1 cellular context compared by ENCODE assay signal in the genomic region with DNA sequence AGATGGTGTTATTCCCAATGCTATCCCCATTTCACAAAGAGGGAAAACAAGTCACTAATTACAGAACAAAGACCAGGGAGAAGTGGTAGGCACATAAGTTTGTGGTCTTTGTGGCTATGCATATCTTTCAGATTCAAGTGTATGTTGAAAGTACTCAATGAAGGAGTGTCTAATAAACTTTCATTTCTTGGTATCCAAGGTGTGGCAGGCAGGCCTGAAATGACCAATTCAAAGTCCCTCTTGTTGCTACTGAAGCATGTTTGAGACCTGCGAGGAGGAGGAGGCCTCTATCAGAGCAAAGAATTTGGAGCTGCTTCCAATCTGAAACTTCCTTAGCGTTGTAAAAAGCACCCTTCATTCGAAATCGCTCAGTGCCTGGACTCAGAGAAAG.
TF ChIP-seq lines count a peak whose summit lies in the region.

No MANE protein-coding gene starts in this region.

TF ChIP-seq in GM23338, 12 proteins besides CTCF, POLR2A, EP300 and RAD21 (continued from another document):
- TF ChIP-seq, protein P1, sequence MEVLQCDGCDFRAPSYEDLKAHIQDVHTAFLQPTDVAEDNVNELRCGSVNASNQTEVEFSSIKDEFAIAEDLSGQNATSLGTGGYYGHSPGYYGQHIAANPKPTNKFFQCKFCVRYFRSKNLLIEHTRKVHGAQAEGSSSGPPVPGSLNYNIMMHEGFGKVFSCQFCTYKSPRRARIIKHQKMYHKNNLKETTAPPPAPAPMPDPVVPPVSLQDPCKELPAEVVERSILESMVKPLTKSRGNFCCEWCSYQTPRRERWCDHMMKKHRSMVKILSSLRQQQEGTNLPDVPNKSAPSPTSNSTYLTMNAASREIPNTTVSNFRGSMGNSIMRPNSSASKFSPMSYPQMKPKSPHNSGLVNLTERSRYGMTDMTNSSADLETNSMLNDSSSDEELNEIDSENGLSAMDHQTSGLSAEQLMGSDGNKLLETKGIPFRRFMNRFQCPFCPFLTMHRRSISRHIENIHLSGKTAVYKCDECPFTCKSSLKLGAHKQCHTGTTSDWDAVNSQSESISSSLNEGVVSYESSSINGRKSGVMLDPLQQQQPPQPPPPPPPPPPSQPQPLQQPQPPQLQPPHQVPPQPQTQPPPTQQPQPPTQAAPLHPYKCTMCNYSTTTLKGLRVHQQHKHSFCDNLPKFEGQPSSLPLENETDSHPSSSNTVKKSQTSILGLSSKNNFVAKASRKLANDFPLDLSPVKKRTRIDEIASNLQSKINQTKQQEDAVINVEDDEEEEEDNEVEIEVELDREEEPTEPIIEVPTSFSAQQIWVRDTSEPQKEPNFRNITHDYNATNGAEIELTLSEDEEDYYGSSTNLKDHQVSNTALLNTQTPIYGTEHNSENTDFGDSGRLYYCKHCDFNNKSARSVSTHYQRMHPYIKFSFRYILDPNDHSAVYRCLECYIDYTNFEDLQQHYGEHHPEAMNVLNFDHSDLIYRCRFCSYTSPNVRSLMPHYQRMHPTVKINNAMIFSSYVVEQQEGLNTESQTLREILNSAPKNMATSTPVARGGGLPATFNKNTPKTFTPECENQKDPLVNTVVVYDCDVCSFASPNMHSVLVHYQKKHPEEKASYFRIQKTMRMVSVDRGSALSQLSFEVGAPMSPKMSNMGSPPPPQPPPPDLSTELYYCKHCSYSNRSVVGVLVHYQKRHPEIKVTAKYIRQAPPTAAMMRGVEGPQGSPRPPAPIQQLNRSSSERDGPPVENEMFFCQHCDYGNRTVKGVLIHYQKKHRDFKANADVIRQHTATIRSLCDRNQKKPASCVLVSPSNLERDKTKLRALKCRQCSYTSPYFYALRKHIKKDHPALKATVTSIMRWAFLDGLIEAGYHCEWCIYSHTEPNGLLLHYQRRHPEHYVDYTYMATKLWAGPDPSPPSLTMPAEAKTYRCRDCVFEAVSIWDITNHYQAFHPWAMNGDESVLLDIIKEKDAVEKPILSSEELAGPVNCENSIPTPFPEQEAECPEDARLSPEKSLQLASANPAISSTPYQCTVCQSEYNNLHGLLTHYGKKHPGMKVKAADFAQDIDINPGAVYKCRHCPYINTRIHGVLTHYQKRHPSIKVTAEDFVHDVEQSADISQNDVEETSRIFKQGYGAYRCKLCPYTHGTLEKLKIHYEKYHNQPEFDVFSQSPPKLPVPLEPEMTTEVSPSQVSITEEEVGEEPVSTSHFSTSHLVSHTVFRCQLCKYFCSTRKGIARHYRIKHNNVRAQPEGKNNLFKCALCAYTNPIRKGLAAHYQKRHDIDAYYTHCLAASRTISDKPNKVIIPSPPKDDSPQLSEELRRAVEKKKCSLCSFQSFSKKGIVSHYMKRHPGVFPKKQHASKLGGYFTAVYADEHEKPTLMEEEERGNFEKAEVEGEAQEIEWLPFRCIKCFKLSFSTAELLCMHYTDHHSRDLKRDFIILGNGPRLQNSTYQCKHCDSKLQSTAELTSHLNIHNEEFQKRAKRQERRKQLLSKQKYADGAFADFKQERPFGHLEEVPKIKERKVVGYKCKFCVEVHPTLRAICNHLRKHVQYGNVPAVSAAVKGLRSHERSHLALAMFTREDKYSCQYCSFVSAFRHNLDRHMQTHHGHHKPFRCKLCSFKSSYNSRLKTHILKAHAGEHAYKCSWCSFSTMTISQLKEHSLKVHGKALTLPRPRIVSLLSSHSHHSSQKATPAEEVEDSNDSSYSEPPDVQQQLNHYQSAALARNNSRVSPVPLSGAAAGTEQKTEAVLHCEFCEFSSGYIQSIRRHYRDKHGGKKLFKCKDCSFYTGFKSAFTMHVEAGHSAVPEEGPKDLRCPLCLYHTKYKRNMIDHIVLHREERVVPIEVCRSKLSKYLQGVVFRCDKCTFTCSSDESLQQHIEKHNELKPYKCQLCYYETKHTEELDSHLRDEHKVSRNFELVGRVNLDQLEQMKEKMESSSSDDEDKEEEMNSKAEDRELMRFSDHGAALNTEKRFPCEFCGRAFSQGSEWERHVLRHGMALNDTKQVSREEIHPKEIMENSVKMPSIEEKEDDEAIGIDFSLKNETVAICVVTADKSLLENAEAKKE (CRISPR knock-in tag; IDR thresholded peaks at IDR 0.05) = no peak
- TF ChIP-seq, protein P2, sequence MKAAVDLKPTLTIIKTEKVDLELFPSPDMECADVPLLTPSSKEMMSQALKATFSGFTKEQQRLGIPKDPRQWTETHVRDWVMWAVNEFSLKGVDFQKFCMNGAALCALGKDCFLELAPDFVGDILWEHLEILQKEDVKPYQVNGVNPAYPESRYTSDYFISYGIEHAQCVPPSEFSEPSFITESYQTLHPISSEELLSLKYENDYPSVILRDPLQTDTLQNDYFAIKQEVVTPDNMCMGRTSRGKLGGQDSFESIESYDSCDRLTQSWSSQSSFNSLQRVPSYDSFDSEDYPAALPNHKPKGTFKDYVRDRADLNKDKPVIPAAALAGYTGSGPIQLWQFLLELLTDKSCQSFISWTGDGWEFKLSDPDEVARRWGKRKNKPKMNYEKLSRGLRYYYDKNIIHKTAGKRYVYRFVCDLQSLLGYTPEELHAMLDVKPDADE (IDR thresholded peaks at IDR 0.05) = no peak
